Comparison of ENCODE assay signal across 12 cellular contexts in genomic region chr16:84526794-84527485, GRCh38. TPM values are rescaled to one million over a fixed set of nuclear protein-coding genes. Genes with fewer than 3 reads are reported as not detected.
A peak's percentile ranks its signal among the peaks of the same experiment; 100 is the strongest.
DNase-seq lines count a peak whose midpoint lies in the region; ATAC-seq and TF ChIP-seq lines count a peak whose summit lies in the region.
"Had no signal": no experiment of that assay in that cellular context is flagged by ENCODE, and none has a peak within 500 bp of the region (broad histone marks: within the 10 kb centered on the region; RNA-seq: fewer than 3 reads in every experiment).

No MANE protein-coding gene starts in this region.

- in situ Hi-C loops in GM23248 (cut with MboI): no loop called here

- H3K79me2 ChIP-seq in GM23248 (ENCODE audit: insufficient read depth): no peaks in the 10 kb centered on the region

- no peak for ATAC-seq in GM18505 (IDR thresholded peaks at IDR 0.05; ENCODE audit: unreplicated experiment)
- ATAC-seq in activated CD8-positive, alpha-beta T cell treated with anti-CD3 and anti-CD28 coated beads, Interleukin-2, amount 10 ng/mL, durations not matched to agents 7 days and 5 days: no peak
- ATAC-seq: activated CD4-positive, CD25-positive, alpha-beta regulatory T cell treated with anti-CD3 and anti-CD28 coated beads, Interleukin-2, amount 50 U/mL, for 24 hours had no signal

- no peaks in the 10 kb centered on the region for H3K9me3 ChIP-seq in GM23248 (ENCODE audit: low read depth)
- H3K9me3 ChIP-seq in BE2C: no peaks in the 10 kb centered on the region

- 5 to 6% methylated on average over 25 of the region's 25 CpGs for WGBS in GM23248 (ENCODE audit: low coverage in 1 of 2, low lambda C conversion rate in 2 of 2, missing lambda C conversion rate in 2 of 2), 2 experiments

- TF ChIP-seq CTCF in brain (conservative IDR thresholded peaks at IDR 0.05) (no peak), BE2C (IDR thresholded peaks at IDR 0.05; ENCODE audit: low read depth, low read length) (no peak), Calu3 (IDR thresholded peaks at IDR 0.05; ENCODE audit: unreplicated experiment) (no peak)

- H3K4me1 Mint-ChIP-seq in brain (peaks cover 44% of the 10 kb centered on the region), Calu3 (ENCODE audit: low read depth, unreplicated experiment) (peaks cover 2% of the 10 kb centered on the region)
- H3K4me1 Mint-ChIP-seq in activated CD8-positive, alpha-beta T cell treated with anti-CD3 and anti-CD28 coated beads, Interleukin-2, amount 10 ng/mL, durations not matched to agents 7 days and 5 days (ENCODE audit: low read depth): peaks cover 48% of the 10 kb centered on the region

- peak overlapping the region; percentile 28 to 76 (median 69) for H3K4me3 Mint-ChIP-seq in brain
- H3K4me3 Mint-ChIP-seq in activated CD8-positive, alpha-beta T cell treated with anti-CD3 and anti-CD28 coated beads, Interleukin-2, amount 10 ng/mL, durations not matched to agents 7 days and 5 days: no peak overlapping the region
- H3K4me3 Mint-ChIP-seq in Calu3 (ENCODE audit: low read depth, unreplicated experiment): no peak overlapping the region

- peak overlapping the region; percentile 72 for H3K9ac ChIP-seq in GM23248

- H3K4me1 ChIP-seq in GM23248 (ENCODE audit: insufficient read depth) (peaks cover 17% of the 10 kb centered on the region), BE2C (no peaks in the 10 kb centered on the region)

- H3K36me3 Mint-ChIP-seq in brain (peaks cover 4% of the 10 kb centered on the region), Calu3 (ENCODE audit: insufficient read depth, unreplicated experiment) (no peaks in the 10 kb centered on the region)
- peaks cover 74% of the 10 kb centered on the region for H3K36me3 Mint-ChIP-seq in activated CD8-positive, alpha-beta T cell treated with anti-CD3 and anti-CD28 coated beads, Interleukin-2, amount 10 ng/mL, durations not matched to agents 7 days and 5 days (ENCODE audit: low read depth)

- peak; percentile 90 for DNase-seq in GM23248
- DNase-seq in BE2C: no peak
- DNase-seq in activated CD8-positive, alpha-beta T cell treated with anti-CD3 and anti-CD28 coated beads, Interleukin-2, amount 10 ng/mL, durations not matched to agents 7 days and 5 days: no peak
- DNase-seq in Calu3: no peak
- DNase-seq: GF-D8, naive B cell, NCI-H2227 treated with DMSO at 0.1 percent for 48 hours had no signal

- intact Hi-C loops in Calu3 (cut with micrococcal nuclease; ENCODE audit: unreplicated experiment): no loop called here

- H3K27me3 Mint-ChIP-seq in brain: peaks cover 2% of the 10 kb centered on the region
- no peaks in the 10 kb centered on the region for H3K27me3 Mint-ChIP-seq in activated CD8-positive, alpha-beta T cell treated with anti-CD3 and anti-CD28 coated beads, Interleukin-2, amount 10 ng/mL, durations not matched to agents 7 days and 5 days (ENCODE audit: low read depth)
- H3K27me3 Mint-ChIP-seq in Calu3 (ENCODE audit: unreplicated experiment): peaks cover 4% of the 10 kb centered on the region

- CTCF ChIA-PET in activated CD8-positive, alpha-beta T cell treated with anti-CD3 and anti-CD28 coated beads, Interleukin-2, amount 10 ng/mL, durations not matched to agents 7 days and 5 days (lab: Charles Lee): no interaction called here
- CTCF ChIA-PET in Calu3 (lab: Charles Lee): interaction anchor here (0.5 to 0.6 kb wide), 2 partner anchors 16 to 1047 kb away, joined by 3 read pairs; no protein-coding TSS in a partner anchor

- H3K9me3 Mint-ChIP-seq in brain (peaks cover 10 to 24% (median 19%) of the 10 kb centered on the region in 5 experiments), Calu3 (ENCODE audit: low read depth, unreplicated experiment) (no peaks in the 10 kb centered on the region)
- peaks cover 8% of the 10 kb centered on the region for H3K9me3 Mint-ChIP-seq in activated CD8-positive, alpha-beta T cell treated with anti-CD3 and anti-CD28 coated beads, Interleukin-2, amount 10 ng/mL, durations not matched to agents 7 days and 5 days (ENCODE audit: insufficient read depth)

- peaks cover 9% of the 10 kb centered on the region for H3F3A ChIP-seq in GM23248 (ENCODE audit: insufficient read depth)

- peak overlapping the region; percentile 86 to 99 (median 96) for H3K27ac Mint-ChIP-seq in brain
- H3K27ac Mint-ChIP-seq in activated CD8-positive, alpha-beta T cell treated with anti-CD3 and anti-CD28 coated beads, Interleukin-2, amount 10 ng/mL, durations not matched to agents 7 days and 5 days: no peak overlapping the region
- no peak overlapping the region for H3K27ac Mint-ChIP-seq in Calu3 (ENCODE audit: unreplicated experiment)

- BruUV-seq in Calu3 (replicated peaks; lab: Mats Ljungman, UMichigan): no TSS peak

- H3K4me3 ChIP-seq in GM23248 (peak overlapping the region; percentile 41), skin epidermis (peak overlapping the region in 1 of 7 experiments; percentile 1), BE2C (ENCODE audit: low read depth, low read length) (no peak overlapping the region)

- H3K27me3 ChIP-seq in GM23248 (replicated peaks; ENCODE audit: insufficient read depth) (no peaks in the 10 kb centered on the region), layer of hippocampus (ENCODE audit: control insufficient read depth, insufficient read depth, low read length) (no peaks in the 10 kb centered on the region), BE2C (no peaks in the 10 kb centered on the region)

- H2AFZ ChIP-seq in GM23248: peak overlapping the region; percentile 86

- POLR2A ChIA-PET in activated CD8-positive, alpha-beta T cell treated with anti-CD3 and anti-CD28 coated beads, Interleukin-2, amount 10 ng/mL, durations not matched to agents 7 days and 5 days (lab: Charles Lee): interaction anchor here (1.8 kb wide), 1 partner anchor 12 kb away, joined by 7 read pairs; no protein-coding TSS in a partner anchor

- no peak for TF ChIP-seq POLR2A in GM18505 (IDR thresholded peaks at IDR 0.05; ENCODE audit: borderline replicate concordance, extremely low read depth, insufficient read depth, insufficient read length)

- no peaks in the 10 kb centered on the region for H3K36me3 ChIP-seq in GM23248 (ENCODE audit: low read depth)
- H3K36me3 ChIP-seq in BE2C: no peaks in the 10 kb centered on the region

- H4K20me1 ChIP-seq in GM23248 (ENCODE audit: insufficient read depth): no peaks in the 10 kb centered on the region

- H3K9me2 ChIP-seq in GM23248 (ENCODE audit: insufficient read depth): no peaks in the 10 kb centered on the region

- H3K4me2 ChIP-seq in GM23248 (ENCODE audit: unreplicated experiment): peak overlapping the region; percentile 52

- peak overlapping the region; percentile 65 for H3K27ac ChIP-seq in GM23248
- peak overlapping the region; percentile 31 for H3K27ac ChIP-seq in layer of hippocampus (ENCODE audit: low read depth, low read length)
- H3K27ac ChIP-seq in skin epidermis: peak overlapping the region in 20 of 21 experiments; percentile 11 to 78 (median 60)

RNA-seq across cellular contexts. Expression of gene MEAK7, which starts 22.5 kb away (rescaled TPM):
- 45.6 and 57.5 TPM in 2 replicates for total RNA-seq in GM23248 (2014; rRNA removed; shearing (Covaris generic))
- polyA plus RNA-seq in GM23248 (2016; fragmentation: Nextera tagmentation; extraction: Ambion mirVana): 62.0 and 62.7 TPM in 2 replicates
- 10.8 TPM for polyA plus RNA-seq in brain (ENCODE audit: insufficient read depth, low read depth, low replicate concordance)
- 4.6 TPM for polyA plus RNA-seq in BE2C (2012; ENCODE audit: insufficient read depth, insufficient read length, low read depth)
- total RNA-seq in activated CD8-positive, alpha-beta T cell treated with anti-CD3 and anti-CD28 coated beads, Interleukin-2, amount 10 ng/mL, durations not matched to agents 7 days and 5 days: 10 to 100 TPM; 62.3 to 72.4 TPM
- total RNA-seq in Calu3 (2022): 27.6 and 29.5 TPM in 2 replicates

Comparison
In these comparisons a context has a peak if more than half of its experiments do, and no peak if none do; other contexts are left out.
1. H3K27ac Mint-ChIP-seq: peak in brain (5 of 5); none in activated CD8-positive, alpha-beta T cell treated with anti-CD3 and anti-CD28 coated beads, Interleukin-2, amount 10 ng/mL, durations not matched to agents 7 days and 5 days (single experiment) and Calu3 (single experiment).
2. H3K4me3 Mint-ChIP-seq: peak in brain (5 of 5); none in activated CD8-positive, alpha-beta T cell treated with anti-CD3 and anti-CD28 coated beads, Interleukin-2, amount 10 ng/mL, durations not matched to agents 7 days and 5 days (single experiment) and Calu3 (single experiment).
3. Peak in every context shown above with its lines, with median percentiles within 50 percentile points of each other: H3K27ac ChIP-seq.